In the genomic region with DNA sequence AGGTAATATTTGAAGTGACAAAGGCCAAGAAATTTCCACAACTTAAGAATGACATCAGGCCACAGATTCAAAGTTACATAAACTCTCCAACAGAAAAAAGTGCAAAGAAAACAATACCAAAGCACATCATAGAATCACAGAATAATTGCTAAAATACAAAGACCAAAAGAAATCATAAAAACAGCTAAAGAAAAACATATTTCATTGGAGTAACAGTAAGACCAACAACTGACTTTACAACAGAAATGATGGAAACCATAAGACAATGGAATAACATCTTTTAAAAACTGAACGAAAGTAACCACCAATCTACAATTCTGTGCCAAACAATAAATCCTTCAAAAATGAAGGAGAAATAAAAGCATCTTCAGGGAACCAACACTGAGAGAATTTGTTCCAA, we compare ENCODE assay signal across 1 cellular context.
TF ChIP-seq lines count a peak whose summit lies in the region.

No MANE protein-coding gene starts in this region.

TF ChIP-seq in endothelial cell of umbilical vein, 7 proteins besides CTCF, POLR2A, EP300 and RAD21:
- TF ChIP-seq, protein P1, sequence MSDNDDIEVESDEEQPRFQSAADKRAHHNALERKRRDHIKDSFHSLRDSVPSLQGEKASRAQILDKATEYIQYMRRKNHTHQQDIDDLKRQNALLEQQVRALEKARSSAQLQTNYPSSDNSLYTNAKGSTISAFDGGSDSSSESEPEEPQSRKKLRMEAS (IDR thresholded peaks at IDR 0.05; ENCODE audit: insufficient read depth, insufficient read length), result no peak
- TF ChIP-seq EZH2 (IDR thresholded peaks at IDR 0.05; ENCODE audit: borderline replicate concordance, low read depth, low read length, severe bottlenecking) (no peak), JUN (IDR thresholded peaks at IDR 0.05; ENCODE audit: borderline replicate concordance, insufficient read depth, insufficient read length, low read depth) (no peak), MYC (IDR thresholded peaks at IDR 0.05; ENCODE audit: low read depth, low read length) (no peak), FOS (IDR thresholded peaks at IDR 0.05; ENCODE audit: borderline replicate concordance, insufficient read depth, low read length) (no peak), POLR2AphosphoS5 (IDR thresholded peaks at IDR 0.05; ENCODE audit: insufficient read depth, low read depth, low read length) (no peak), GATA2 (IDR thresholded peaks at IDR 0.05; ENCODE audit: insufficient read depth, insufficient read length, low read depth, low read length) (no peak)
